Comparison of ENCODE assay signal across 1 cellular context in the genomic region with DNA sequence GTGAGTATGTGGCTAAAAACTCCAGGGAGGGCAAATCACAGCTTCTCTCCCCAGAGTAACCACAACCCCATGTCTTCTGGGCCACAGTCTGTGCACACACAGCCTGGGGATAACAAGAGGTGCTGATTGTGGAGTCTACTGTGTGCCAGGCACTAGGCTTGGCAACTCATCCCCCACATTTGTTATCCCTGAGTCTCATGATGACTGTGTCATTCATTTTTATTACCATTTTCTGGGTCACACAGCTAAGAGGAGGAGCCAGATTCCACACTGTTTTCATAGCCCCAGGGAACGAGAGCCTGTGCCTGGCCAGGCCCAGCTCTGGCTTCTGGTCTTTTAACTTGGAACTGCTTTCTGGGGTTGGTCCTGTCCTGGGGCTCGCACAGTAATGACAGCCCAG.
TF ChIP-seq lines count a peak whose summit lies in the region.

No MANE protein-coding gene starts in this region.

TF ChIP-seq in GM23338, 12 proteins besides CTCF, POLR2A, EP300 and RAD21 (continued from another document):
- TF ChIP-seq, protein P1, sequence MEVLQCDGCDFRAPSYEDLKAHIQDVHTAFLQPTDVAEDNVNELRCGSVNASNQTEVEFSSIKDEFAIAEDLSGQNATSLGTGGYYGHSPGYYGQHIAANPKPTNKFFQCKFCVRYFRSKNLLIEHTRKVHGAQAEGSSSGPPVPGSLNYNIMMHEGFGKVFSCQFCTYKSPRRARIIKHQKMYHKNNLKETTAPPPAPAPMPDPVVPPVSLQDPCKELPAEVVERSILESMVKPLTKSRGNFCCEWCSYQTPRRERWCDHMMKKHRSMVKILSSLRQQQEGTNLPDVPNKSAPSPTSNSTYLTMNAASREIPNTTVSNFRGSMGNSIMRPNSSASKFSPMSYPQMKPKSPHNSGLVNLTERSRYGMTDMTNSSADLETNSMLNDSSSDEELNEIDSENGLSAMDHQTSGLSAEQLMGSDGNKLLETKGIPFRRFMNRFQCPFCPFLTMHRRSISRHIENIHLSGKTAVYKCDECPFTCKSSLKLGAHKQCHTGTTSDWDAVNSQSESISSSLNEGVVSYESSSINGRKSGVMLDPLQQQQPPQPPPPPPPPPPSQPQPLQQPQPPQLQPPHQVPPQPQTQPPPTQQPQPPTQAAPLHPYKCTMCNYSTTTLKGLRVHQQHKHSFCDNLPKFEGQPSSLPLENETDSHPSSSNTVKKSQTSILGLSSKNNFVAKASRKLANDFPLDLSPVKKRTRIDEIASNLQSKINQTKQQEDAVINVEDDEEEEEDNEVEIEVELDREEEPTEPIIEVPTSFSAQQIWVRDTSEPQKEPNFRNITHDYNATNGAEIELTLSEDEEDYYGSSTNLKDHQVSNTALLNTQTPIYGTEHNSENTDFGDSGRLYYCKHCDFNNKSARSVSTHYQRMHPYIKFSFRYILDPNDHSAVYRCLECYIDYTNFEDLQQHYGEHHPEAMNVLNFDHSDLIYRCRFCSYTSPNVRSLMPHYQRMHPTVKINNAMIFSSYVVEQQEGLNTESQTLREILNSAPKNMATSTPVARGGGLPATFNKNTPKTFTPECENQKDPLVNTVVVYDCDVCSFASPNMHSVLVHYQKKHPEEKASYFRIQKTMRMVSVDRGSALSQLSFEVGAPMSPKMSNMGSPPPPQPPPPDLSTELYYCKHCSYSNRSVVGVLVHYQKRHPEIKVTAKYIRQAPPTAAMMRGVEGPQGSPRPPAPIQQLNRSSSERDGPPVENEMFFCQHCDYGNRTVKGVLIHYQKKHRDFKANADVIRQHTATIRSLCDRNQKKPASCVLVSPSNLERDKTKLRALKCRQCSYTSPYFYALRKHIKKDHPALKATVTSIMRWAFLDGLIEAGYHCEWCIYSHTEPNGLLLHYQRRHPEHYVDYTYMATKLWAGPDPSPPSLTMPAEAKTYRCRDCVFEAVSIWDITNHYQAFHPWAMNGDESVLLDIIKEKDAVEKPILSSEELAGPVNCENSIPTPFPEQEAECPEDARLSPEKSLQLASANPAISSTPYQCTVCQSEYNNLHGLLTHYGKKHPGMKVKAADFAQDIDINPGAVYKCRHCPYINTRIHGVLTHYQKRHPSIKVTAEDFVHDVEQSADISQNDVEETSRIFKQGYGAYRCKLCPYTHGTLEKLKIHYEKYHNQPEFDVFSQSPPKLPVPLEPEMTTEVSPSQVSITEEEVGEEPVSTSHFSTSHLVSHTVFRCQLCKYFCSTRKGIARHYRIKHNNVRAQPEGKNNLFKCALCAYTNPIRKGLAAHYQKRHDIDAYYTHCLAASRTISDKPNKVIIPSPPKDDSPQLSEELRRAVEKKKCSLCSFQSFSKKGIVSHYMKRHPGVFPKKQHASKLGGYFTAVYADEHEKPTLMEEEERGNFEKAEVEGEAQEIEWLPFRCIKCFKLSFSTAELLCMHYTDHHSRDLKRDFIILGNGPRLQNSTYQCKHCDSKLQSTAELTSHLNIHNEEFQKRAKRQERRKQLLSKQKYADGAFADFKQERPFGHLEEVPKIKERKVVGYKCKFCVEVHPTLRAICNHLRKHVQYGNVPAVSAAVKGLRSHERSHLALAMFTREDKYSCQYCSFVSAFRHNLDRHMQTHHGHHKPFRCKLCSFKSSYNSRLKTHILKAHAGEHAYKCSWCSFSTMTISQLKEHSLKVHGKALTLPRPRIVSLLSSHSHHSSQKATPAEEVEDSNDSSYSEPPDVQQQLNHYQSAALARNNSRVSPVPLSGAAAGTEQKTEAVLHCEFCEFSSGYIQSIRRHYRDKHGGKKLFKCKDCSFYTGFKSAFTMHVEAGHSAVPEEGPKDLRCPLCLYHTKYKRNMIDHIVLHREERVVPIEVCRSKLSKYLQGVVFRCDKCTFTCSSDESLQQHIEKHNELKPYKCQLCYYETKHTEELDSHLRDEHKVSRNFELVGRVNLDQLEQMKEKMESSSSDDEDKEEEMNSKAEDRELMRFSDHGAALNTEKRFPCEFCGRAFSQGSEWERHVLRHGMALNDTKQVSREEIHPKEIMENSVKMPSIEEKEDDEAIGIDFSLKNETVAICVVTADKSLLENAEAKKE (CRISPR knock-in tag; IDR thresholded peaks at IDR 0.05): no peak
- no peak for TF ChIP-seq EZH2phosphoT487 (IDR thresholded peaks at IDR 0.05; ENCODE audit: unreplicated experiment)
- TF ChIP-seq, protein P2, sequence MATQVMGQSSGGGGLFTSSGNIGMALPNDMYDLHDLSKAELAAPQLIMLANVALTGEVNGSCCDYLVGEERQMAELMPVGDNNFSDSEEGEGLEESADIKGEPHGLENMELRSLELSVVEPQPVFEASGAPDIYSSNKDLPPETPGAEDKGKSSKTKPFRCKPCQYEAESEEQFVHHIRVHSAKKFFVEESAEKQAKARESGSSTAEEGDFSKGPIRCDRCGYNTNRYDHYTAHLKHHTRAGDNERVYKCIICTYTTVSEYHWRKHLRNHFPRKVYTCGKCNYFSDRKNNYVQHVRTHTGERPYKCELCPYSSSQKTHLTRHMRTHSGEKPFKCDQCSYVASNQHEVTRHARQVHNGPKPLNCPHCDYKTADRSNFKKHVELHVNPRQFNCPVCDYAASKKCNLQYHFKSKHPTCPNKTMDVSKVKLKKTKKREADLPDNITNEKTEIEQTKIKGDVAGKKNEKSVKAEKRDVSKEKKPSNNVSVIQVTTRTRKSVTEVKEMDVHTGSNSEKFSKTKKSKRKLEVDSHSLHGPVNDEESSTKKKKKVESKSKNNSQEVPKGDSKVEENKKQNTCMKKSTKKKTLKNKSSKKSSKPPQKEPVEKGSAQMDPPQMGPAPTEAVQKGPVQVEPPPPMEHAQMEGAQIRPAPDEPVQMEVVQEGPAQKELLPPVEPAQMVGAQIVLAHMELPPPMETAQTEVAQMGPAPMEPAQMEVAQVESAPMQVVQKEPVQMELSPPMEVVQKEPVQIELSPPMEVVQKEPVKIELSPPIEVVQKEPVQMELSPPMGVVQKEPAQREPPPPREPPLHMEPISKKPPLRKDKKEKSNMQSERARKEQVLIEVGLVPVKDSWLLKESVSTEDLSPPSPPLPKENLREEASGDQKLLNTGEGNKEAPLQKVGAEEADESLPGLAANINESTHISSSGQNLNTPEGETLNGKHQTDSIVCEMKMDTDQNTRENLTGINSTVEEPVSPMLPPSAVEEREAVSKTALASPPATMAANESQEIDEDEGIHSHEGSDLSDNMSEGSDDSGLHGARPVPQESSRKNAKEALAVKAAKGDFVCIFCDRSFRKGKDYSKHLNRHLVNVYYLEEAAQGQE (IDR thresholded peaks at IDR 0.05; ENCODE audit: unreplicated experiment): no peak
- no peak for TF ChIP-seq POLR2AphosphoS5 (IDR thresholded peaks at IDR 0.05; ENCODE audit: low read depth)
- no peak for TF ChIP-seq NANOG (IDR thresholded peaks at IDR 0.05; ENCODE audit: borderline replicate concordance)
